13 cellular contexts compared by ENCODE assay signal in the genomic region with DNA sequence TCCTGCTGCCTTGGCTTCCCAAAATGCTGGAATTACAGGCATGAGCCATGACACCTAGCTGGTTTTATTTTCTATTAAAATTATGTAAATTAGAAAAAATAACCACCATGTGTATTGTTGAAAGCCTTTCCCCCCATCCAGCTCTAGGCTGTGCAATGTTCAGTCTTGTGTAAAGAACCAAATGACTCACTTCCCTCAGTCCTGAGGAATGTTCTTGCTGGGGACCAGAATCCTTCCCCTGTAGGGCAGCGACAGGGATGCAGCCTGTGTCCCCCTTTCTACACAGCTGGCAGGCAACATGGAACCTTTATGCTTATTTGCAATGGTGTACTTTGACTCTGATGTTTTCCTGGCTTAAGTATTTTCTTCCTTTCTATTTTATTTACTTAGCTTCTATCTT. TPM values are rescaled to one million over a fixed set of nuclear protein-coding genes. Genes with fewer than 3 reads are reported as not detected.
DNase-seq lines count a peak whose midpoint lies in the region; ATAC-seq, FAIRE-seq and TF ChIP-seq lines count a peak whose summit lies in the region.
"Had no signal": no experiment of that assay in that cellular context is flagged by ENCODE, and none has a peak within 500 bp of the region (broad histone marks: within the 10 kb centered on the region; RNA-seq: fewer than 3 reads in every experiment).

No MANE protein-coding gene starts in this region.

- DNase-seq in Caki2 (ENCODE audit: low read depth) (peak; percentile 49), HL-60 (ENCODE audit: low read depth in 1 of 2, low spot score in 1 of 2) (peak; percentile 8 to 21), WTC11 (ENCODE audit: low spot score) (no peak), kidney (no peak), colonic mucosa (no peak), erythroblast (lab: John Stamatoyannopoulos, UW) (no peak), T-helper 2 cell (no peak)
- no peak for DNase-seq in stimulated activated CD4-positive, alpha-beta T cell treated with anti-CD3 and anti-CD28 coated beads, Interleukin-1b, Interleukin-23, amount 100 ng/mL, for 48 hours
- DNase-seq: activated CD8-positive, alpha-beta memory T cell treated with anti-CD3 and anti-CD28 coated beads, Interleukin-2, amount 50 U/mL, for 48 hours; DMS153; midbrain; SHP77 treated with DMSO at 0.1 percent for 48 hours; upper lobe of left lung had no signal

- in situ Hi-C loops in Caki2 (cut with HindIII; ENCODE audit: low pct_unique_long_range_greater_than_20kb, low sequenced_read_pairs): no loop called here

- H3K36me3 ChIP-seq in kidney (ENCODE audit: control insufficient read depth in 1 of 2, insufficient read depth in 2 of 2, low read length in 2 of 2) (peaks cover 0 to 4% of the 10 kb centered on the region in 2 donors), colonic mucosa (no peaks in the 10 kb centered on the region)
- H3K36me3 ChIP-seq: upper lobe of left lung had no signal

- H3K9me3 Mint-ChIP-seq in WTC11: no peaks in the 10 kb centered on the region

- H3K4me1 ChIP-seq in kidney (ENCODE audit: control insufficient read depth in 1 of 2, insufficient read depth in 1 of 2, low read depth in 1 of 2, low read length in 2 of 2) (peaks cover 2 to 24% of the 10 kb centered on the region in 2 donors), colonic mucosa (no peaks in the 10 kb centered on the region)
- H3K4me1 ChIP-seq: upper lobe of left lung had no signal

- no peak overlapping the region for H3K4me3 Mint-ChIP-seq in WTC11

- POLR2A ChIA-PET in WTC11 (lab: Charles Lee): no interaction called here

- no peak for TF ChIP-seq CTCF in HL-60 (IDR thresholded peaks at IDR 0.05; ENCODE audit: insufficient read depth, low read length)
- no peak for TF ChIP-seq CTCF in WTC11 (IDR thresholded peaks at IDR 0.05)
- no peak for TF ChIP-seq CTCF in kidney (IDR thresholded peaks at IDR 0.05; ENCODE audit: borderline replicate concordance, extremely low read depth, insufficient read depth)
- TF ChIP-seq CTCF in colonic mucosa (IDR thresholded peaks at IDR 0.05): no peak

- CTCF ChIA-PET in WTC11 (lab: Charles Lee): no interaction called here

- intact Hi-C loops in kidney (cut with DNase I) (no loop called here), colonic mucosa (cut with DNase I) (no loop called here)

- H3K27ac ChIP-seq in HL-60 (replicated peaks): no peak overlapping the region
- peak overlapping the region; percentile 28 to 66 for H3K27ac ChIP-seq in kidney (ENCODE audit: low read depth in 2 of 2, low read length in 2 of 2)
- H3K27ac ChIP-seq in colonic mucosa: no peak overlapping the region
- H3K27ac ChIP-seq: upper lobe of left lung had no signal

- no peak for FAIRE-seq in kidney (lab: Jason Lieb, UNC)

- no peak overlapping the region for H3K9ac ChIP-seq in kidney (ENCODE audit: low read length in 2 of 2)
- no peak overlapping the region for H3K9ac ChIP-seq in colonic mucosa (ENCODE audit: low read depth in 2 of 2, low read length in 2 of 2)

- H3K4me3 ChIP-seq in HL-60 (replicated peaks; ENCODE audit: insufficient read depth, low read length): no peak overlapping the region
- H3K4me3 ChIP-seq in kidney (ENCODE audit: low read length in 2 of 2): no peak overlapping the region
- no peak overlapping the region for H3K4me3 ChIP-seq in colonic mucosa
- H3K4me3 ChIP-seq: upper lobe of left lung had no signal

- H3K36me3 Mint-ChIP-seq in WTC11: no peaks in the 10 kb centered on the region

- no peaks in the 10 kb centered on the region for H3K27me3 Mint-ChIP-seq in WTC11 (ENCODE audit: low read depth)

- H3K27ac Mint-ChIP-seq in WTC11: no peak overlapping the region

- H3K4me1 Mint-ChIP-seq in WTC11: no peaks in the 10 kb centered on the region

- no peak for TF ChIP-seq POLR2A in erythroblast (IDR thresholded peaks at IDR 0.05; ENCODE audit: low read length)

- H3K27me3 ChIP-seq in HL-60 (ENCODE audit: insufficient read depth, poor library complexity, severe bottlenecking) (no peaks in the 10 kb centered on the region), colonic mucosa (no peaks in the 10 kb centered on the region)
- H3K27me3 ChIP-seq: upper lobe of left lung had no signal

- H3K9me3 ChIP-seq in kidney (ENCODE audit: control insufficient read depth in 1 of 2, low read length in 2 of 2) (no peaks in the 10 kb centered on the region), colonic mucosa (no peaks in the 10 kb centered on the region)
- H3K9me3 ChIP-seq: upper lobe of left lung had no signal

- peak; percentile 43; the same call in 1 of the 2 replicates for ATAC-seq in WTC11

TF ChIP-seq in WTC11, 78 proteins besides CTCF, POLR2A, EP300 and RAD21:
- TF ChIP-seq, protein P1, sequence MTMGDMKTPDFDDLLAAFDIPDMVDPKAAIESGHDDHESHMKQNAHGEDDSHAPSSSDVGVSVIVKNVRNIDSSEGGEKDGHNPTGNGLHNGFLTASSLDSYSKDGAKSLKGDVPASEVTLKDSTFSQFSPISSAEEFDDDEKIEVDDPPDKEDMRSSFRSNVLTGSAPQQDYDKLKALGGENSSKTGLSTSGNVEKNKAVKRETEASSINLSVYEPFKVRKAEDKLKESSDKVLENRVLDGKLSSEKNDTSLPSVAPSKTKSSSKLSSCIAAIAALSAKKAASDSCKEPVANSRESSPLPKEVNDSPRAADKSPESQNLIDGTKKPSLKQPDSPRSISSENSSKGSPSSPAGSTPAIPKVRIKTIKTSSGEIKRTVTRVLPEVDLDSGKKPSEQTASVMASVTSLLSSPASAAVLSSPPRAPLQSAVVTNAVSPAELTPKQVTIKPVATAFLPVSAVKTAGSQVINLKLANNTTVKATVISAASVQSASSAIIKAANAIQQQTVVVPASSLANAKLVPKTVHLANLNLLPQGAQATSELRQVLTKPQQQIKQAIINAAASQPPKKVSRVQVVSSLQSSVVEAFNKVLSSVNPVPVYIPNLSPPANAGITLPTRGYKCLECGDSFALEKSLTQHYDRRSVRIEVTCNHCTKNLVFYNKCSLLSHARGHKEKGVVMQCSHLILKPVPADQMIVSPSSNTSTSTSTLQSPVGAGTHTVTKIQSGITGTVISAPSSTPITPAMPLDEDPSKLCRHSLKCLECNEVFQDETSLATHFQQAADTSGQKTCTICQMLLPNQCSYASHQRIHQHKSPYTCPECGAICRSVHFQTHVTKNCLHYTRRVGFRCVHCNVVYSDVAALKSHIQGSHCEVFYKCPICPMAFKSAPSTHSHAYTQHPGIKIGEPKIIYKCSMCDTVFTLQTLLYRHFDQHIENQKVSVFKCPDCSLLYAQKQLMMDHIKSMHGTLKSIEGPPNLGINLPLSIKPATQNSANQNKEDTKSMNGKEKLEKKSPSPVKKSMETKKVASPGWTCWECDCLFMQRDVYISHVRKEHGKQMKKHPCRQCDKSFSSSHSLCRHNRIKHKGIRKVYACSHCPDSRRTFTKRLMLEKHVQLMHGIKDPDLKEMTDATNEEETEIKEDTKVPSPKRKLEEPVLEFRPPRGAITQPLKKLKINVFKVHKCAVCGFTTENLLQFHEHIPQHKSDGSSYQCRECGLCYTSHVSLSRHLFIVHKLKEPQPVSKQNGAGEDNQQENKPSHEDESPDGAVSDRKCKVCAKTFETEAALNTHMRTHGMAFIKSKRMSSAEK (CRISPR knock-in tag; IDR thresholded peaks at IDR 0.05; ENCODE audit: borderline replicate concordance): no peak
- TF ChIP-seq ATF6 (CRISPR knock-in tag; IDR thresholded peaks at IDR 0.05) (no peak), ATF2 (CRISPR knock-in tag; IDR thresholded peaks at IDR 0.05; ENCODE audit: borderline replicate concordance, low read depth) (no peak), IRF2 (CRISPR knock-in tag; IDR thresholded peaks at IDR 0.05; ENCODE audit: borderline replicate concordance, low read depth) (no peak), RORB (CRISPR knock-in tag; IDR thresholded peaks at IDR 0.05) (no peak), TCF7 (CRISPR knock-in tag; IDR thresholded peaks at IDR 0.05; ENCODE audit: low read depth) (no peak)

RNA-seq across cellular contexts. Expression of gene AOX1, which starts 29.4 kb away (rescaled TPM):
- total RNA-seq in Caki2 (2014; rRNA removed; shearing (Covaris generic); ENCODE audit: low replicate concordance): 0.14 TPM in 1 of 2 replicates, not detected in the other
- total RNA-seq in WTC11 (2021) (3.6 to 5.4 TPM (median 4.8 TPM) in 3 replicates), kidney (38.6 TPM), colonic mucosa (1 to 10 TPM; 2.9 to 3.3 TPM)
- polyA plus RNA-seq in kidney (ENCODE audit: insufficient read depth, low read depth, low replicate concordance): 43.7 TPM

Comparison
In these comparisons a context has a peak if more than half of its experiments do, and no peak if none do; other contexts are left out.
1. DNase-seq: peak in Caki2 (single experiment) and HL-60 (2 of 2); none in WTC11 (single experiment), kidney (single experiment), colonic mucosa (single experiment), erythroblast (0 of 2), stimulated activated CD4-positive, alpha-beta T cell treated with anti-CD3 and anti-CD28 coated beads, Interleukin-1b, Interleukin-23, amount 100 ng/mL, for 48 hours (single experiment) and T-helper 2 cell (0 of 5).
2. H3K27ac ChIP-seq: peak in kidney (2 of 2); none in HL-60 (single experiment) and colonic mucosa (single experiment).